In genomic region chr2:37670378-37671012, GRCh38 we compare ENCODE assay signal across 7 cellular contexts. TPM values are rescaled to one million over a fixed set of nuclear protein-coding genes. Genes with fewer than 3 reads are reported as not detected.
A peak's percentile ranks its signal among the peaks of the same experiment; 100 is the strongest.
DNase-seq lines count a peak whose midpoint lies in the region; ATAC-seq and TF ChIP-seq lines count a peak whose summit lies in the region.

No MANE protein-coding gene starts in this region.

- H3K23ac ChIP-seq in IMR-90 (ENCODE audit: low read depth, low read length): peak overlapping the region; percentile 94

- no peak overlapping the region; the same call in 1 of the 2 replicates for H2BK20ac ChIP-seq in IMR-90 (ENCODE audit: low read depth, low read length)

- peak; percentile 32; the same call in 1 of the 2 replicates for TF ChIP-seq RAD21 in IMR-90 (IDR thresholded peaks at IDR 0.05; ENCODE audit: low read length)

- POLR2A ChIA-PET in IMR-90 (lab: Charles Lee; ENCODE audit: unreplicated experiment): interaction anchor here (0.6 to 1.1 kb wide), 6 partner anchors 43 to 436 kb away, joined by 3 to 8 read pairs (median 5); no protein-coding TSS in a partner anchor

- peak overlapping the region; percentile 65; the same call in 1 of the 2 replicates for H2AK5ac ChIP-seq in IMR-90 (ENCODE audit: low read depth, low read length)

- H3K4me3 ChIP-seq in IMR-90 (ENCODE audit: insufficient read depth, low read depth, low read length) (peak overlapping the region; percentile 99), iPS-20b (ENCODE audit: low read length) (peak overlapping the region; percentile 77), stomach smooth muscle (ENCODE audit: low read length in 2 of 2) (peak overlapping the region; percentile 96 to 97)

- H3K27me3 ChIP-seq in IMR-90 (ENCODE audit: control insufficient read depth, insufficient read depth, low read length): no peaks in the 10 kb centered on the region
- H3K27me3 ChIP-seq in iPS-20b (ENCODE audit: insufficient read depth, low read length): peaks cover 6% of the 10 kb centered on the region; the same call in 1 of the 2 replicates
- H3K27me3 ChIP-seq in stomach smooth muscle (ENCODE audit: control insufficient read depth in 1 of 2, insufficient read depth in 2 of 2, low read length in 2 of 2): no peaks in the 10 kb centered on the region

- H3K56ac ChIP-seq in IMR-90 (ENCODE audit: extremely low read depth, insufficient read depth, low read length): peak overlapping the region; percentile 90

- CTCF ChIA-PET in IMR-90 (lab: Yijun Ruan, JAX): interaction anchor here (0.6 kb wide), 1 partner anchor 424 kb away, joined by 3 read pairs; no protein-coding TSS in a partner anchor

- H3K4me1 ChIP-seq in IMR-90 (ENCODE audit: control insufficient read depth, insufficient read depth, low read length) (peaks cover 16% of the 10 kb centered on the region), iPS-20b (ENCODE audit: insufficient read depth, low read length) (peaks cover 30% of the 10 kb centered on the region), stomach smooth muscle (ENCODE audit: control insufficient read depth, insufficient read depth, low read length) (peaks cover 32% of the 10 kb centered on the region)

- peaks cover 17% of the 10 kb centered on the region for H3K9me1 ChIP-seq in IMR-90 (ENCODE audit: insufficient read depth, low read length)

- H3K4me1 Mint-ChIP-seq in activated naive CD8-positive, alpha-beta T cell treated with anti-CD3 and anti-CD28 coated beads, Interleukin-2, amount 50 U/mL, for 24 hours: peaks cover 62% of the 10 kb centered on the region

- H3K27me3 Mint-ChIP-seq in activated naive CD8-positive, alpha-beta T cell treated with anti-CD3 and anti-CD28 coated beads, Interleukin-2, amount 50 U/mL, for 24 hours: no peaks in the 10 kb centered on the region

- H3K4ac ChIP-seq in IMR-90 (ENCODE audit: low read depth, low read length): peak overlapping the region; percentile 89

- H2BK120ac ChIP-seq in IMR-90 (ENCODE audit: low read depth, low read length): peak overlapping the region; percentile 75

- DNase-seq in IMR-90 (no peak), NCI-H2196 (lab: John Stamatoyannopoulos, UW; ENCODE audit: unreplicated experiment) (no peak), ureter (ENCODE audit: low spot score) (no peak), NCI-H1436 treated with DMSO at 0.1 percent for 48 hours (lab: John Stamatoyannopoulos, UW) (no peak)
- DNase-seq in activated naive CD8-positive, alpha-beta T cell treated with anti-CD3 and anti-CD28 coated beads, Interleukin-2, amount 50 U/mL, for 24 hours: no peak

- H2AFZ ChIP-seq in IMR-90 (replicated peaks; ENCODE audit: low read length, poor library complexity): no peak overlapping the region

- peak overlapping the region; percentile 83 for H2AK9ac ChIP-seq in IMR-90 (replicated peaks; ENCODE audit: low read depth, low read length, poor library complexity)

- H4K5ac ChIP-seq in IMR-90 (ENCODE audit: low read depth, low read length): peak overlapping the region; percentile 71

- no peak for TF ChIP-seq CTCF in IMR-90 (conservative IDR thresholded peaks at IDR 0.05; ENCODE audit: low read depth, low read length)

- H4K20me1 ChIP-seq in IMR-90 (ENCODE audit: insufficient read depth, low read length): peaks cover 57% of the 10 kb centered on the region

- dilution Hi-C loops in IMR-90 (cut with HindIII; ENCODE audit: low sequenced_read_pairs, unreplicated experiment): no loop called here

- H3K4me2 ChIP-seq in IMR-90 (ENCODE audit: low read depth, low read length): peak overlapping the region; percentile 96

- H2BK15ac ChIP-seq in IMR-90 (ENCODE audit: low read depth, low read length): peak overlapping the region; percentile 33; the same call in 1 of the 3 replicates

- in situ Hi-C loops in IMR-90 (cut with MboI; ENCODE audit: low sequenced_read_pairs): loop anchor here (5.0 kb wide), 1 partner anchor 157 kb away; no protein-coding TSS in a partner anchor

- intact Hi-C loops in IMR-90 (cut with micrococcal nuclease): loop anchor here (1.0 to 10.0 kb wide), 5 partner anchors 42 to 604 kb away; no protein-coding TSS in a partner anchor

- no TSS peak for BruUV-seq in IMR-90 (replicated peaks; lab: Mats Ljungman, UMichigan)

- H3K9me3 Mint-ChIP-seq in activated naive CD8-positive, alpha-beta T cell treated with anti-CD3 and anti-CD28 coated beads, Interleukin-2, amount 50 U/mL, for 24 hours: no peaks in the 10 kb centered on the region

- peak overlapping the region; percentile 88 for H2BK5ac ChIP-seq in IMR-90 (ENCODE audit: low read depth, low read length, poor library complexity, severe bottlenecking)

- H3K9me3 ChIP-seq in IMR-90 (ENCODE audit: control insufficient read depth, insufficient read depth, low read length): no peaks in the 10 kb centered on the region
- H3K9me3 ChIP-seq in iPS-20b (ENCODE audit: insufficient read depth, low read depth, low read length): no peaks in the 10 kb centered on the region
- H3K9me3 ChIP-seq in stomach smooth muscle (ENCODE audit: control insufficient read depth in 2 of 2, low read length in 2 of 2): no peaks in the 10 kb centered on the region

- H4K91ac ChIP-seq in IMR-90 (ENCODE audit: insufficient read depth, low read depth, low read length): peak overlapping the region; percentile 70

- H3K4me3 Mint-ChIP-seq in activated naive CD8-positive, alpha-beta T cell treated with anti-CD3 and anti-CD28 coated beads, Interleukin-2, amount 50 U/mL, for 24 hours: peak overlapping the region; percentile 89

- H3K79me1 ChIP-seq in IMR-90 (ENCODE audit: low read depth in 1 of 2, low read length in 2 of 2): peaks cover 0 to 25% of the 10 kb centered on the region in 2 experiments; a peak in 2 of 4 replicates

- H3K18ac ChIP-seq in IMR-90 (ENCODE audit: low read depth, low read length): peak overlapping the region; percentile 83

- peaks cover 22% of the 10 kb centered on the region for H3K36me3 ChIP-seq in IMR-90 (ENCODE audit: control insufficient read depth, insufficient read depth, low read length)
- H3K36me3 ChIP-seq in iPS-20b (ENCODE audit: insufficient read depth, low read depth, low read length): peaks cover 5% of the 10 kb centered on the region; the same call in 1 of the 2 replicates
- H3K36me3 ChIP-seq in stomach smooth muscle (ENCODE audit: control insufficient read depth in 2 of 2, insufficient read depth in 2 of 2, low read length in 2 of 2): peaks cover 0 to 2% of the 10 kb centered on the region in 2 donors

- peak overlapping the region; percentile 32 to 71 for H4K8ac ChIP-seq in IMR-90 (ENCODE audit: low read depth in 2 of 2, low read length in 2 of 2)

- no peak for TF ChIP-seq POLR2A in IMR-90 (IDR thresholded peaks at IDR 0.05; ENCODE audit: low read depth, low read length)

- H3K27ac ChIP-seq in IMR-90 (ENCODE audit: insufficient read depth, low read length) (peak overlapping the region; percentile 95), iPS-20b (ENCODE audit: low read length) (no peak overlapping the region), stomach smooth muscle (ENCODE audit: low read length) (peak overlapping the region; percentile 89)

- peak overlapping the region; percentile 99 for H3K9ac ChIP-seq in IMR-90 (ENCODE audit: low read depth, low read length)
- peak overlapping the region; percentile 70; the same call in 1 of the 2 replicates for H3K9ac ChIP-seq in iPS-20b (ENCODE audit: low read depth, low read length)
- H3K9ac ChIP-seq in stomach smooth muscle (ENCODE audit: low read length in 2 of 2): peak overlapping the region; percentile 91 to 95

- H3K14ac ChIP-seq in IMR-90 (replicated peaks; ENCODE audit: low read depth, low read length): peak overlapping the region; percentile 84

- H3K36me3 Mint-ChIP-seq in activated naive CD8-positive, alpha-beta T cell treated with anti-CD3 and anti-CD28 coated beads, Interleukin-2, amount 50 U/mL, for 24 hours (ENCODE audit: low read depth): peaks cover 15% of the 10 kb centered on the region

- WGBS in IMR-90 (ENCODE audit: extremely low coverage in 2 of 2, insufficient read length in 1 of 2), 2 experiments: 0% methylated on average over 2 of the region's 12 CpGs; no CpG with 5 or more reads in 1 of the 2 experiments

- no peak for ATAC-seq in IMR-90 (ENCODE audit: low read depth)
- no peak for ATAC-seq in activated naive CD8-positive, alpha-beta T cell treated with anti-CD3 and anti-CD28 coated beads, Interleukin-2, amount 50 U/mL, for 24 hours

- peak overlapping the region; percentile 84 for H3K27ac Mint-ChIP-seq in activated naive CD8-positive, alpha-beta T cell treated with anti-CD3 and anti-CD28 coated beads, Interleukin-2, amount 50 U/mL, for 24 hours

TF ChIP-seq in IMR-90, 13 proteins besides CTCF, POLR2A, EP300 and RAD21:
- TF ChIP-seq CEBPB (IDR thresholded peaks at IDR 0.05; ENCODE audit: low read depth, low read length) (peak; percentile 47), RCOR1 (IDR thresholded peaks at IDR 0.05; ENCODE audit: insufficient replicate concordance, low read length) (no peak), USF2 (IDR thresholded peaks at IDR 0.05; ENCODE audit: low read depth, low read length) (no peak), SMC3 (IDR thresholded peaks at IDR 0.05; ENCODE audit: low read depth, low read length) (0 out of 2 replicates have a peak, but pooled peaks have one; percentile 20)
TF ChIP-seq in IMR-90: peak in this region for 2.

RNA-seq across cellular contexts. Expression of gene CDC42EP3, which starts 0.9 kb away (rescaled TPM):
- total RNA-seq in IMR-90 (2012; rRNA removed): 152 and 167 TPM in 2 replicates
- polyA plus RNA-seq in IMR-90 (2012; rRNA removed): 177 and 193 TPM in 2 replicates
- 71.7 and 119 TPM in 2 replicates for polyA plus RNA-seq in IMR-90 (2012; cell fraction: cytosol; rRNA removed)
- 63.1 and 123 TPM in 2 replicates for polyA plus RNA-seq in IMR-90 (2012; cell fraction: nucleus; rRNA removed; ENCODE audit: low replicate concordance)
- total RNA-seq in ureter: 95.3 TPM
